In the genomic region with DNA sequence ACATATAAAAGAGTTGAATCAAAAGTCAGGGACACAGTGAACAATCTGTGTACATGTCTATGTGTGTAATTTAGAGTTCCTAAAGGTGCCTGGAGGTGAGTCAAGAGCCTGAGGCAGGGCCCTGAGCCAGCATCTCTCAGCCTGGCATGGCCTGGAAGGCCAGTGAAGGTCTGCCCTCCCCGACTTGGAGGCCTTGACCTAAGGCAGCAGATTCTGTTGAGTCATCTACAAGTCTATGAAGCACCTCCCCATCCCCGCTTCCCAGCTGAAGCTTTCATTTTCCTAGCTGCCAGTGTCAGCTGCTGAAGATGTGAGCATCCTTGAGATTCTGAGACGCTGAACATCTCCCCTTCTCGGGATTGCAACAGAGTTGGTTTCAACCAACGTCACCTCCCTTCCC, we compare ENCODE assay signal across 30 cellular contexts.
DNase-seq lines count a peak whose midpoint lies in the region; ATAC-seq, FAIRE-seq and TF ChIP-seq lines count a peak whose summit lies in the region.
"Had no signal": no experiment of that assay in that cellular context is flagged by ENCODE, and none has a peak within 500 bp of the region (broad histone marks: within the 10 kb centered on the region; RNA-seq: fewer than 3 reads in every experiment).

No MANE protein-coding gene starts in this region.

- no peak overlapping the region for H3K14ac ChIP-seq in trophoblast cell (ENCODE audit: low read length)

- H2AK5ac ChIP-seq in trophoblast cell (ENCODE audit: low read length) = no peak overlapping the region

- no peak overlapping the region for H3K4ac ChIP-seq in trophoblast cell (ENCODE audit: low read depth, low read length)

- no peak overlapping the region for H4K8ac ChIP-seq in trophoblast cell (ENCODE audit: low read depth, low read length)

- TF ChIP-seq POLR2A in A549 (IDR thresholded peaks at IDR 0.05; ENCODE audit: low read length) = no peak

- H3K18ac ChIP-seq in trophoblast cell (ENCODE audit: low read length) = no peak overlapping the region

- TF ChIP-seq CTCF in A549 (IDR thresholded peaks at IDR 0.05) = no peak
- TF ChIP-seq CTCF in fibroblast of villous mesenchyme (IDR thresholded peaks at IDR 0.05; ENCODE audit: insufficient read depth, low read depth, low read length) = no peak

- H4K12ac ChIP-seq in trophoblast cell (ENCODE audit: low read depth, low read length) = no peak overlapping the region

- DNase-seq in A549 (ENCODE audit: low read depth in 1 of 2, low spot score in 1 of 2) (peak; percentile 3 to 18), M059J (ENCODE audit: low read depth) (peak; percentile 58), fibroblast of villous mesenchyme (ENCODE audit: low read depth) (peak; percentile 5), trophoblast cell (peak; percentile 86 to 91), DMS53 (lab: John Stamatoyannopoulos, UW) (no peak), NCI-H524 (lab: John Stamatoyannopoulos, UW) (no peak), medulla oblongata (ENCODE audit: extremely low spot score) (no peak), epidermal melanocyte (ENCODE audit: insufficient read length, low spot score) (no peak)
- DNase-seq: activated CD4-positive, alpha-beta T cell treated with anti-CD3 and anti-CD28 coated beads for 4 hours; activated CD8-positive, alpha-beta T cell treated with anti-CD3 and anti-CD28 coated beads, Interleukin-2, amount 10 ng/mL, durations not matched to agents 7 days and 5 days; amygdala; BE2C; CD8-positive, alpha-beta T cell; dorsolateral prefrontal cortex; H7; NCI-H1417 treated with DMSO at 0.1 percent for 48 hours; NCI-H2029 treated with DMSO at 0.1 percent for 48 hours; NCI-H2227 treated with DMSO at 0.1 percent for 48 hours; NCI-H69; stimulated activated naive B cell treated with anti-CD40 and anti-IgM and Interleukin-4, amounts not matched to agents 10 μg/mL and 1 μg/mL and 100 μg/mL, for 72 hours; T1000 had no signal

- H2BK12ac ChIP-seq in trophoblast cell (ENCODE audit: low read length) = no peak overlapping the region

- CTCF ChIA-PET in A549 (lab: Yijun Ruan, JAX) = no interaction called here

- H2BK120ac ChIP-seq in trophoblast cell (ENCODE audit: insufficient read depth, low read length, poor library complexity) = no peak overlapping the region

- no peak for TF ChIP-seq EP300 in A549 (IDR thresholded peaks at IDR 0.05)

- no peak overlapping the region for H4K91ac ChIP-seq in trophoblast cell (ENCODE audit: low read depth, low read length)

- POLR2A ChIA-PET in A549 (lab: Yijun Ruan, JAX) = no interaction called here

- WGBS in A549 (ENCODE audit: missing lambda C conversion rate) = 33% methylated on average over 5 of the region's 5 CpGs
- no CpG with 5 or more reads among the region's 5 CpGs for WGBS in trophoblast cell (ENCODE audit: extremely low coverage, insufficient coverage, insufficient read length)

- H3K27ac ChIP-seq in A549 (no peak overlapping the region), trophoblast cell (ENCODE audit: low read depth, low read length) (no peak overlapping the region)
- H3K27ac ChIP-seq: dorsolateral prefrontal cortex, KMS-11, neutrophil, prostate gland, RWPE1, SJSA1, VCaP had no signal

- H2BK5ac ChIP-seq in trophoblast cell (ENCODE audit: low read depth, low read length, poor library complexity) = no peak overlapping the region

- H3K9me3 ChIP-seq in A549 (peaks cover 8% of the 10 kb centered on the region; the same call in 1 of the 3 replicates), trophoblast cell (ENCODE audit: insufficient read depth, low read depth, low read length) (no peaks in the 10 kb centered on the region)
- H3K9me3 ChIP-seq: BE2C, neutrophil, prostate gland, SJSA1 had no signal

- peak in 1 of 2 experiments; percentile 48; a peak in 2 of 6 replicates for ATAC-seq in A549
- ATAC-seq: activated CD8-positive, alpha-beta T cell treated with anti-CD3 and anti-CD28 coated beads, Interleukin-2, amount 10 ng/mL, durations not matched to agents 7 days and 5 days; CD8-positive, alpha-beta T cell; left lobe of liver; stimulated activated naive B cell treated with anti-CD40 and anti-IgM and Interleukin-4, amounts not matched to agents 10 μg/mL and 1 μg/mL and 100 μg/mL, for 72 hours had no signal

- H3K4me3 ChIP-seq in A549 (no peak overlapping the region), fibroblast of villous mesenchyme (ENCODE audit: low read depth, low read length) (no peak overlapping the region), trophoblast cell (ENCODE audit: low read depth, low read length) (no peak overlapping the region)
- H3K4me3 ChIP-seq: dorsolateral prefrontal cortex, prostate gland, SJSA1 had no signal

- no peaks in the 10 kb centered on the region for H3K79me2 ChIP-seq in trophoblast cell (ENCODE audit: control insufficient read depth, insufficient read depth, low read length, poor library complexity)

- no peak for TF ChIP-seq RAD21 in A549 (conservative IDR thresholded peaks at IDR 0.05 in 1 of 2, IDR thresholded peaks at IDR 0.05 in 1 of 2)

- H3K23ac ChIP-seq in trophoblast cell (ENCODE audit: low read length) = no peak overlapping the region

- H3K9ac ChIP-seq in trophoblast cell (ENCODE audit: low read length) = no peak overlapping the region
- H3K9ac ChIP-seq: KMS-11 had no signal

- H3K27me3 ChIP-seq in trophoblast cell (ENCODE audit: insufficient read depth, low read length) = no peaks in the 10 kb centered on the region
- H3K27me3 ChIP-seq: BE2C, SJSA1 had no signal

- H3K36me3 ChIP-seq in trophoblast cell (ENCODE audit: control insufficient read depth in 1 of 2, insufficient read depth in 2 of 2, low read length in 2 of 2) = no peaks in the 10 kb centered on the region
- H3K36me3 ChIP-seq: BE2C, neutrophil, prostate gland, SJSA1 had no signal

- H3K4me1 ChIP-seq in A549 = no peaks in the 10 kb centered on the region
- H3K4me1 ChIP-seq in trophoblast cell (ENCODE audit: control insufficient read depth in 1 of 2, insufficient read depth in 2 of 2, low read length in 2 of 2) = no peaks in the 10 kb centered on the region
- H3K4me1 ChIP-seq: prostate gland, SJSA1 had no signal

- H3K4me2 ChIP-seq in A549 (no peak overlapping the region), trophoblast cell (ENCODE audit: low read length) (no peak overlapping the region)
- H3K4me2 ChIP-seq: KMS-11 had no signal

- no peak overlapping the region for H2AFZ ChIP-seq in trophoblast cell (ENCODE audit: insufficient read depth, low read length, poor library complexity)

- H3K79me1 ChIP-seq in trophoblast cell (ENCODE audit: low read length) = no peaks in the 10 kb centered on the region

- FAIRE-seq in A549 (lab: Jason Lieb, UNC) = no peak
- FAIRE-seq: A204.1, GM18507 had no signal

TF ChIP-seq in A549, 52 proteins besides CTCF, POLR2A, EP300 and RAD21:
- no peak for TF ChIP-seq ZNF302 (CRISPR knock-in tag; IDR thresholded peaks at IDR 0.05)
- TF ChIP-seq, protein P1, sequence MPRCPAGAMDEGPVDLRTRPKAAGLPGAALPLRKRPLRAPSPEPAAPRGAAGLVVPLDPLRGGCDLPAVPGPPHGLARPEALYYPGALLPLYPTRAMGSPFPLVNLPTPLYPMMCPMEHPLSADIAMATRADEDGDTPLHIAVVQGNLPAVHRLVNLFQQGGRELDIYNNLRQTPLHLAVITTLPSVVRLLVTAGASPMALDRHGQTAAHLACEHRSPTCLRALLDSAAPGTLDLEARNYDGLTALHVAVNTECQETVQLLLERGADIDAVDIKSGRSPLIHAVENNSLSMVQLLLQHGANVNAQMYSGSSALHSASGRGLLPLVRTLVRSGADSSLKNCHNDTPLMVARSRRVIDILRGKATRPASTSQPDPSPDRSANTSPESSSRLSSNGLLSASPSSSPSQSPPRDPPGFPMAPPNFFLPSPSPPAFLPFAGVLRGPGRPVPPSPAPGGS (IDR thresholded peaks at IDR 0.05) = no peak
- TF ChIP-seq NFE2L2 (conservative IDR thresholded peaks at IDR 0.05; ENCODE audit: low read length) = no peak
- no peak for TF ChIP-seq FOSL2 (IDR thresholded peaks at IDR 0.05)
- no peak for TF ChIP-seq FOSL2 (CRISPR knock-in tag; IDR thresholded peaks at IDR 0.05)
- no peak for TF ChIP-seq NPAS2 (CRISPR knock-in tag; IDR thresholded peaks at IDR 0.05; ENCODE audit: borderline replicate concordance)
- TF ChIP-seq MAFK (IDR thresholded peaks at IDR 0.05; ENCODE audit: partially characterized antibody) = no peak
- TF ChIP-seq EHF (CRISPR knock-in tag; IDR thresholded peaks at IDR 0.05) = no peak

Comparison
In these comparisons a context has a peak if more than half of its experiments do, and no peak if none do; other contexts are left out.
1. DNase-seq: peak in A549 (2 of 2), M059J (single experiment), fibroblast of villous mesenchyme (single experiment) and trophoblast cell (2 of 2); none in DMS53 (single experiment), NCI-H524 (0 of 2), medulla oblongata (single experiment) and epidermal melanocyte (single experiment).